9 cellular contexts compared by ENCODE assay signal in the genomic region with DNA sequence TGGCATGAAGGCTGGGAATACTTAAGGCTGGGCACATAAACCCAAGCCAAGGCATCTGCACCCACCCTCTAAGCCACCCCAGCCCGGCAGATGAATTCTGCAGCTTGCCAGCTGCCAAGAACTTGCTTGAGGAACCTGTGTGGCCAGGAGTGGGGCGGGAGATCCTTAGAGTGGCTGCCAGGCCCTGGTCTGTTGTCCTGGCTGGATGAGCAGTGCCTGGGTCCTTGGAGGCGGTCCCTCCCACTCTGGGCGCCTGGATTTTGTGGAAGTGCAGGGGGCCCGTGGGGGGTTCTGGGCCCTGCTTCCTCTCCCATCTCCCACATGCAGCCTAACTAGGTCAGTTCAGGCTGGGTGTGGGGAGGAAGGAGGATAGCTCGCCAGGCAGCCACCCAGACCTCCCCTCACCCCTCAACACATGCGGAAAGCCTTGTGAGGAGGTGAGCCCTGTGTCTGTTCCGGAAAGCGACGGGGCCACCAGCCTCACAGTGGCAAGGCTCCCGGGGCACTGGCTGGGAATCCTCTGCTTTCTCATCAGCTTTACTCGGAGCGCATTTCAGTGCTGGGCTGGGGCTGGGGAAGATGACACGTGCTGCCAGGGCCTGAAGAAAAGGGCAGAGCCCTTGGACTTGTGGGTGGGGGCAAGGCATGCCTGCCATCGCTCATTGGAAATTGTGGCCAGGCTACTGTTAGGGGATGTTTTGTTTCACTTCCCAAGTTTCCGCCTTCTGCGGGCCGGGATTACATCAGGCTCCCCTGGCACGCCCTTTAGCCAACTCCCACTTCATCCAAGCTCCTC. TPM values are rescaled to one million over a fixed set of nuclear protein-coding genes. Genes with fewer than 3 reads are reported as not detected.
DNase-seq lines count a peak whose midpoint lies in the region; ATAC-seq, FAIRE-seq and TF ChIP-seq lines count a peak whose summit lies in the region.
"Had no signal": no experiment of that assay in that cellular context is flagged by ENCODE, and none has a peak within 500 bp of the region (broad histone marks: within the 10 kb centered on the region; RNA-seq: fewer than 3 reads in every experiment).

No MANE protein-coding gene starts in this region.

- H3K4me1 ChIP-seq in GM23338 (ENCODE audit: insufficient read depth) (peaks cover 14% of the 10 kb centered on the region; the same call in 1 of the 2 replicates), adrenal gland (replicated peaks in 1 of 2) (peaks cover 0 to 3% of the 10 kb centered on the region in 2 donors), small intestine (ENCODE audit: control insufficient read depth in 2 of 2, insufficient read depth in 1 of 2, low read depth in 1 of 2, low read length in 1 of 2) (peaks cover 0 to 2% of the 10 kb centered on the region in 2 donors)

- no peaks in the 10 kb centered on the region for H3F3A ChIP-seq in GM23338 (replicated peaks; ENCODE audit: low read depth)

- TF ChIP-seq CTCF in GM23338 (conservative IDR thresholded peaks at IDR 0.05; ENCODE audit: low read depth in 2 of 2) (no peak), adrenal gland (IDR thresholded peaks at IDR 0.05) (no peak)

- DNase-seq in GM23338 (ENCODE audit: low spot score), result no peak
- peak in 4 of 7 donors; percentile 39 to 73 (median 52) for DNase-seq in adrenal gland
- peak; percentile 81 for DNase-seq in left cardiac atrium
- DNase-seq in small intestine, result peak; percentile 77
- DNase-seq in NCI-H128 (lab: John Stamatoyannopoulos, UW; ENCODE audit: unreplicated experiment), result no peak
- DNase-seq in T-helper 9 cell, result no peak

- H3K4me1 Mint-ChIP-seq in GM23338, result peaks cover 26% of the 10 kb centered on the region

- no peaks in the 10 kb centered on the region for H3K36me3 ChIP-seq in GM23338 (ENCODE audit: insufficient read depth)
- H3K36me3 ChIP-seq in adrenal gland (replicated peaks in 1 of 2), result no peaks in the 10 kb centered on the region
- H3K36me3 ChIP-seq in small intestine (ENCODE audit: control insufficient read depth in 2 of 2, insufficient read depth in 2 of 2, low read length in 2 of 2), result no peaks in the 10 kb centered on the region

- H3K9me3 Mint-ChIP-seq in GM23338, result no peaks in the 10 kb centered on the region

- H3K27ac Mint-ChIP-seq in GM23338, result no peak overlapping the region
- H3K27ac Mint-ChIP-seq: activated naive CD8-positive, alpha-beta T cell had no signal

- no peaks in the 10 kb centered on the region for H3K9me3 ChIP-seq in adrenal gland (replicated peaks in 1 of 3)
- no peaks in the 10 kb centered on the region for H3K9me3 ChIP-seq in small intestine (ENCODE audit: control insufficient read depth, low read depth)

- H4K20me1 ChIP-seq in GM23338 (replicated peaks; ENCODE audit: insufficient read depth), result no peaks in the 10 kb centered on the region

- FAIRE-seq in small intestine (lab: Jason Lieb, UNC), result no peak

- H3K4me3 ChIP-seq in GM23338 (no peak overlapping the region), adrenal gland (no peak overlapping the region), small intestine (ENCODE audit: low read depth in 1 of 2, low read length in 2 of 2) (no peak overlapping the region)

- no peak for TF ChIP-seq POLR2A in adrenal gland (IDR thresholded peaks at IDR 0.05)

- H3K27me3 ChIP-seq in GM23338 (ENCODE audit: insufficient read depth), result no peaks in the 10 kb centered on the region
- H3K27me3 ChIP-seq in adrenal gland, result no peaks in the 10 kb centered on the region
- H3K27me3 ChIP-seq in small intestine (ENCODE audit: control insufficient read depth in 2 of 2, insufficient read depth in 2 of 2, low read length in 2 of 2), result no peaks in the 10 kb centered on the region

- intact Hi-C loops in adrenal gland (cut with DNase I) (no loop called here), left cardiac atrium (cut with DNase I) (no loop called here)

- no peaks in the 10 kb centered on the region for H3K36me3 Mint-ChIP-seq in GM23338 (ENCODE audit: low read depth)
- H3K36me3 Mint-ChIP-seq: activated naive CD8-positive, alpha-beta T cell had no signal

- ATAC-seq in GM23338 (peak; percentile 7; the same call in 1 of the 3 replicates), left cardiac atrium (peak; percentile 88 to 89), HG02973 (IDR thresholded peaks at IDR 0.05; ENCODE audit: unreplicated experiment) (no peak), GM21360 (IDR thresholded peaks at IDR 0.05; ENCODE audit: unreplicated experiment) (no peak)

- peaks cover 11% of the 10 kb centered on the region for H3K27me3 Mint-ChIP-seq in GM23338 (ENCODE audit: insufficient read depth, low read depth, poor library complexity)

- no peaks in the 10 kb centered on the region for H3K79me2 ChIP-seq in GM23338 (replicated peaks; ENCODE audit: insufficient read depth)

- H3K27ac ChIP-seq in GM23338 (ENCODE audit: low read depth) (no peak overlapping the region), adrenal gland (peak overlapping the region in 1 of 5 donors; percentile 74), small intestine (ENCODE audit: low read depth in 1 of 2, low read length in 1 of 2) (peak overlapping the region in 1 of 2 donors; percentile 93)

- H2AFZ ChIP-seq in GM23338, result peak overlapping the region; percentile 52; the same call in 1 of the 2 replicates

- WGBS in adrenal gland, 4 donors, result 59 to 73% (median 68%) methylated on average over 14 to 19 of the region's 19 CpGs
- WGBS in small intestine, 3 donors, result 25 to 47% (median 35%) methylated on average over 18 to 19 of the region's 19 CpGs

- H3K9me2 ChIP-seq in GM23338 (ENCODE audit: insufficient read depth), result no peaks in the 10 kb centered on the region

- no peak overlapping the region for H3K4me3 Mint-ChIP-seq in GM23338
- H3K4me3 Mint-ChIP-seq: activated naive CD8-positive, alpha-beta T cell had no signal

- no peak overlapping the region for H3K4me2 ChIP-seq in GM23338

TF ChIP-seq in GM23338, 12 proteins besides CTCF, POLR2A, EP300 and RAD21 (continues in another document):
- TF ChIP-seq, protein P1, sequence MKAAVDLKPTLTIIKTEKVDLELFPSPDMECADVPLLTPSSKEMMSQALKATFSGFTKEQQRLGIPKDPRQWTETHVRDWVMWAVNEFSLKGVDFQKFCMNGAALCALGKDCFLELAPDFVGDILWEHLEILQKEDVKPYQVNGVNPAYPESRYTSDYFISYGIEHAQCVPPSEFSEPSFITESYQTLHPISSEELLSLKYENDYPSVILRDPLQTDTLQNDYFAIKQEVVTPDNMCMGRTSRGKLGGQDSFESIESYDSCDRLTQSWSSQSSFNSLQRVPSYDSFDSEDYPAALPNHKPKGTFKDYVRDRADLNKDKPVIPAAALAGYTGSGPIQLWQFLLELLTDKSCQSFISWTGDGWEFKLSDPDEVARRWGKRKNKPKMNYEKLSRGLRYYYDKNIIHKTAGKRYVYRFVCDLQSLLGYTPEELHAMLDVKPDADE (IDR thresholded peaks at IDR 0.05), result no peak
- TF ChIP-seq JUNB (IDR thresholded peaks at IDR 0.05; ENCODE audit: unreplicated experiment), result no peak
- TF ChIP-seq ZNF331 (CRISPR knock-in tag; IDR thresholded peaks at IDR 0.05; ENCODE audit: low read depth), result no peak
- TF ChIP-seq, protein P2, sequence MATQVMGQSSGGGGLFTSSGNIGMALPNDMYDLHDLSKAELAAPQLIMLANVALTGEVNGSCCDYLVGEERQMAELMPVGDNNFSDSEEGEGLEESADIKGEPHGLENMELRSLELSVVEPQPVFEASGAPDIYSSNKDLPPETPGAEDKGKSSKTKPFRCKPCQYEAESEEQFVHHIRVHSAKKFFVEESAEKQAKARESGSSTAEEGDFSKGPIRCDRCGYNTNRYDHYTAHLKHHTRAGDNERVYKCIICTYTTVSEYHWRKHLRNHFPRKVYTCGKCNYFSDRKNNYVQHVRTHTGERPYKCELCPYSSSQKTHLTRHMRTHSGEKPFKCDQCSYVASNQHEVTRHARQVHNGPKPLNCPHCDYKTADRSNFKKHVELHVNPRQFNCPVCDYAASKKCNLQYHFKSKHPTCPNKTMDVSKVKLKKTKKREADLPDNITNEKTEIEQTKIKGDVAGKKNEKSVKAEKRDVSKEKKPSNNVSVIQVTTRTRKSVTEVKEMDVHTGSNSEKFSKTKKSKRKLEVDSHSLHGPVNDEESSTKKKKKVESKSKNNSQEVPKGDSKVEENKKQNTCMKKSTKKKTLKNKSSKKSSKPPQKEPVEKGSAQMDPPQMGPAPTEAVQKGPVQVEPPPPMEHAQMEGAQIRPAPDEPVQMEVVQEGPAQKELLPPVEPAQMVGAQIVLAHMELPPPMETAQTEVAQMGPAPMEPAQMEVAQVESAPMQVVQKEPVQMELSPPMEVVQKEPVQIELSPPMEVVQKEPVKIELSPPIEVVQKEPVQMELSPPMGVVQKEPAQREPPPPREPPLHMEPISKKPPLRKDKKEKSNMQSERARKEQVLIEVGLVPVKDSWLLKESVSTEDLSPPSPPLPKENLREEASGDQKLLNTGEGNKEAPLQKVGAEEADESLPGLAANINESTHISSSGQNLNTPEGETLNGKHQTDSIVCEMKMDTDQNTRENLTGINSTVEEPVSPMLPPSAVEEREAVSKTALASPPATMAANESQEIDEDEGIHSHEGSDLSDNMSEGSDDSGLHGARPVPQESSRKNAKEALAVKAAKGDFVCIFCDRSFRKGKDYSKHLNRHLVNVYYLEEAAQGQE (IDR thresholded peaks at IDR 0.05; ENCODE audit: unreplicated experiment), result no peak
- no peak for TF ChIP-seq ZNF114 (CRISPR knock-in tag; IDR thresholded peaks at IDR 0.05)
- no peak for TF ChIP-seq POLR2AphosphoS5 (IDR thresholded peaks at IDR 0.05; ENCODE audit: low read depth)
- no peak for TF ChIP-seq EZH2 (IDR thresholded peaks at IDR 0.05; ENCODE audit: low read depth, unreplicated experiment)
- TF ChIP-seq STAT1 (IDR thresholded peaks at IDR 0.05; ENCODE audit: unreplicated experiment), result no peak

RNA-seq across cellular contexts. Expression of a gene that starts 8.4 kb away (rescaled TPM):
- 1.3 and 2.5 TPM in 2 replicates for total RNA-seq in GM23338 (2014; rRNA removed; shearing (Covaris generic))
- polyA plus RNA-seq in GM23338 (2016; fragmentation: Nextera tagmentation; extraction: Ambion mirVana) (0.52 and 0.55 TPM in 2 replicates), adrenal gland (1 to 10 TPM in 2 of 3 donors, under 1 TPM in 1; 0.81 to 2.7 (median 1.5) TPM), small intestine (1 to 10 TPM in 2 of 3 donors, under 1 TPM in 1; 0.22 to 6.2 (median 1.4) TPM)
- total RNA-seq in adrenal gland (1 to 10 TPM; 1.0 to 4.2 (median 3.2) TPM), left cardiac atrium (1 to 10 TPM; 4.1 to 5.0 TPM)

Comparison
In these comparisons a context has a peak if more than half of its experiments do, and no peak if none do; other contexts are left out.
1. ATAC-seq: peak in GM23338 (single experiment) and left cardiac atrium (2 of 2); none in HG02973 (single experiment) and GM21360 (single experiment).
2. DNase-seq: peak in adrenal gland (4 of 7), left cardiac atrium (single experiment) and small intestine (single experiment); none in GM23338 (single experiment), NCI-H128 (single experiment) and T-helper 9 cell (single experiment).